ENCODE assay signal across 7 cellular contexts in genomic region chr1:2296211-2296610, GRCh38.
DNase-seq lines count a peak whose midpoint lies in the region; ATAC-seq, FAIRE-seq and TF ChIP-seq lines count a peak whose summit lies in the region.
"Not testable (repeated sequence)": the region's sequence is repeated elsewhere in the genome, so short reads cannot be mapped to it uniquely, and the experiment has no call there.

No MANE protein-coding gene starts in this region.

- POLR2A ChIA-PET in CD8-positive, alpha-beta memory T cell (lab: Charles Lee); activated CD8-positive, alpha-beta T cell treated with anti-CD3 and anti-CD28 coated beads, Interleukin-2, amount 10 ng/mL, durations not matched to agents 7 days and 5 days (lab: Charles Lee); H1 (lab: Charles Lee; ENCODE audit: partially characterized antibody): not testable (repeated sequence)

- not testable (repeated sequence) for H3K23me2 ChIP-seq in H1 (ENCODE audit: low read depth, low read length)

- not testable (repeated sequence) for H3K18ac ChIP-seq in H1 (ENCODE audit: extremely low read depth, low read length)

- TF ChIP-seq RAD21 in H1 (IDR thresholded peaks at IDR 0.05 in 1 of 2, conservative IDR thresholded peaks at IDR 0.05 in 1 of 2; ENCODE audit: low read depth in 2 of 2, low read length in 2 of 2), result not testable (repeated sequence)

- DNase-seq in CD8-positive, alpha-beta memory T cell; activated CD8-positive, alpha-beta T cell treated with anti-CD3 and anti-CD28 coated beads, Interleukin-2, amount 10 ng/mL, durations not matched to agents 7 days and 5 days; activated naive CD4-positive, alpha-beta T cell treated with anti-CD3 and anti-CD28 coated beads, Interleukin-2, amount 50 U/mL, for 72 hours (ENCODE audit: low spot score in 2 of 2); H1 (ENCODE audit: low read depth in 1 of 2, low spot score in 2 of 2); smooth muscle cell (lab: John Stamatoyannopoulos, UW; ENCODE audit: unreplicated experiment): not testable (repeated sequence)

- H3K27me3 Mint-ChIP-seq in CD8-positive, alpha-beta memory T cell; T-helper 1 cell treated with Interleukin-12 subunit alpha and Interleukin-12 subunit beta and Interleukin-4 antibody, amounts not matched to agents 30 μg/mL and 1 μg/mL, for 36 hours (ENCODE audit: low read depth); activated CD8-positive, alpha-beta T cell treated with anti-CD3 and anti-CD28 coated beads, Interleukin-2, amount 10 ng/mL, durations not matched to agents 7 days and 5 days (ENCODE audit: low read depth): not testable (repeated sequence)

- not testable (repeated sequence) for TF ChIP-seq EP300 in H1 (IDR thresholded peaks at IDR 0.05; ENCODE audit: borderline replicate concordance in 1 of 2, low read depth in 2 of 2, low read length in 2 of 2)

- H3K4ac ChIP-seq in H1 (replicated peaks; ENCODE audit: insufficient read length, low read depth, low read length), result not testable (repeated sequence)

- not testable (repeated sequence) for H2AFZ ChIP-seq in H1 (ENCODE audit: low read length); smooth muscle cell (ENCODE audit: low read depth)

- H2BK12ac ChIP-seq in H1 (ENCODE audit: low read depth, low read length), result not testable (repeated sequence)

- H2AK5ac ChIP-seq in H1 (ENCODE audit: low read depth, low read length), result not testable (repeated sequence)

- H4K91ac ChIP-seq in H1 (replicated peaks; ENCODE audit: insufficient read length, low read length), result not testable (repeated sequence)

- not testable (repeated sequence) for H3K9me3 ChIP-seq in CD8-positive, alpha-beta memory T cell (ENCODE audit: low read length); H1 (ENCODE audit: insufficient read depth in 2 of 2, low read depth in 1 of 2, low read length in 1 of 2); mesodermal cell (ENCODE audit: control insufficient read depth, low read length); smooth muscle cell (replicated peaks; ENCODE audit: low read depth)

- not testable (repeated sequence) for H3K14ac ChIP-seq in H1 (ENCODE audit: insufficient read length)

- not testable (repeated sequence) for H3K4me2 ChIP-seq in H1 (ENCODE audit: insufficient read depth in 1 of 2, low read depth in 2 of 2, low read length in 2 of 2); smooth muscle cell

- peaks cover 97% of the 10 kb centered on the region for H3K4me1 ChIP-seq in CD8-positive, alpha-beta memory T cell (ENCODE audit: insufficient read depth, low read length)
- not testable (repeated sequence) for H3K4me1 ChIP-seq in H1 (replicated peaks in 1 of 4; ENCODE audit: control insufficient read depth in 3 of 4, insufficient read depth in 4 of 4, low read length in 3 of 4); smooth muscle cell (ENCODE audit: low read depth)
- H3K4me1 ChIP-seq in mesodermal cell (ENCODE audit: control insufficient read depth, insufficient read depth, low read length, poor library complexity, severe bottlenecking), result peaks cover 12% of the 10 kb centered on the region

- H3K9ac ChIP-seq in H1 (replicated peaks in 1 of 4; ENCODE audit: extremely low read depth in 1 of 4, low read depth in 3 of 4, low read length in 3 of 4); smooth muscle cell (ENCODE audit: low read depth): not testable (repeated sequence)

- H4K20me1 ChIP-seq in H1 (replicated peaks in 1 of 2; ENCODE audit: control insufficient read depth in 1 of 2, insufficient read depth in 2 of 2, low read length in 2 of 2), result peaks cover 34 to 53% of the 10 kb centered on the region in 2 experiments
- H4K20me1 ChIP-seq in smooth muscle cell (ENCODE audit: low read depth), result peaks cover 100% of the 10 kb centered on the region

- not testable (repeated sequence) for H3K27ac ChIP-seq in CD8-positive, alpha-beta memory T cell (ENCODE audit: low read depth, low read length); H1 (ENCODE audit: low read depth, low read length)
- peak overlapping the region; percentile 29 for H3K27ac ChIP-seq in mesodermal cell (ENCODE audit: low read depth, low read length, severe bottlenecking)
- peak overlapping the region; percentile 60 for H3K27ac ChIP-seq in smooth muscle cell (ENCODE audit: low read depth)

- H4K5ac ChIP-seq in H1 (ENCODE audit: insufficient read length, low read depth, low read length), result not testable (repeated sequence)

- H3K36me3 Mint-ChIP-seq in CD8-positive, alpha-beta memory T cell, result peaks cover 0 to 17% (median 1%) of the 10 kb centered on the region in 3 donors
- H3K36me3 Mint-ChIP-seq in T-helper 1 cell treated with Interleukin-12 subunit alpha and Interleukin-12 subunit beta and Interleukin-4 antibody, amounts not matched to agents 30 μg/mL and 1 μg/mL, for 36 hours (ENCODE audit: low read depth); activated naive CD4-positive, alpha-beta T cell treated with anti-CD3 and anti-CD28 coated beads, Interleukin-2, amount 50 U/mL, for 72 hours: not testable (repeated sequence)
- peaks cover 22% of the 10 kb centered on the region for H3K36me3 Mint-ChIP-seq in activated CD8-positive, alpha-beta T cell treated with anti-CD3 and anti-CD28 coated beads, Interleukin-2, amount 10 ng/mL, durations not matched to agents 7 days and 5 days (ENCODE audit: low read depth)

- not testable (repeated sequence) for FAIRE-seq in H1 (lab: Jason Lieb, UNC)

- not testable (repeated sequence) for H3K9me3 Mint-ChIP-seq in CD8-positive, alpha-beta memory T cell; T-helper 1 cell treated with Interleukin-12 subunit alpha and Interleukin-12 subunit beta and Interleukin-4 antibody, amounts not matched to agents 30 μg/mL and 1 μg/mL, for 36 hours; activated CD8-positive, alpha-beta T cell treated with anti-CD3 and anti-CD28 coated beads, Interleukin-2, amount 10 ng/mL, durations not matched to agents 7 days and 5 days (ENCODE audit: insufficient read depth); activated naive CD4-positive, alpha-beta T cell treated with anti-CD3 and anti-CD28 coated beads, Interleukin-2, amount 50 U/mL, for 72 hours

- not testable (repeated sequence) for H2BK20ac ChIP-seq in H1 (ENCODE audit: low read length)

- H4K8ac ChIP-seq in H1 (ENCODE audit: extremely low read depth, insufficient read depth, low read length), result peak overlapping the region; percentile 11; the same call in 1 of the 2 replicates

- WGBS in H1 (ENCODE audit: extremely low coverage in 1 of 2, insufficient coverage in 1 of 2, insufficient read length in 1 of 2, insufficient replicate concordance in 2 of 2, low coverage in 1 of 2, low lambda C conversion rate in 2 of 2, missing lambda C conversion rate in 1 of 2), 2 experiments, result 88% methylated on average over 9 of the region's 9 CpGs; no CpG with 5 or more reads in 1 of the 2 experiments
- WGBS in mesodermal cell (ENCODE audit: insufficient coverage in 2 of 2), 2 experiments, result 87 to 93% methylated on average over 4 to 9 of the region's 9 CpGs
- WGBS in smooth muscle cell (ENCODE audit: low lambda C conversion rate), result 65% methylated on average over 9 of the region's 9 CpGs

- H3K27ac Mint-ChIP-seq in CD8-positive, alpha-beta memory T cell, result peak overlapping the region; percentile 54 to 94 (median 72)
- H3K27ac Mint-ChIP-seq in T-helper 1 cell treated with Interleukin-12 subunit alpha and Interleukin-12 subunit beta and Interleukin-4 antibody, amounts not matched to agents 30 μg/mL and 1 μg/mL, for 36 hours, result peak overlapping the region; percentile 55
- H3K27ac Mint-ChIP-seq in activated CD8-positive, alpha-beta T cell treated with anti-CD3 and anti-CD28 coated beads, Interleukin-2, amount 10 ng/mL, durations not matched to agents 7 days and 5 days, result peak overlapping the region; percentile 52
- H3K27ac Mint-ChIP-seq in activated naive CD4-positive, alpha-beta T cell treated with anti-CD3 and anti-CD28 coated beads, Interleukin-2, amount 50 U/mL, for 72 hours, result peak overlapping the region; percentile 64 to 72

- peak overlapping the region in 3 of 7 donors; percentile 12 to 67 (median 13) for H3K4me3 Mint-ChIP-seq in CD8-positive, alpha-beta memory T cell
- H3K4me3 Mint-ChIP-seq in T-helper 1 cell treated with Interleukin-12 subunit alpha and Interleukin-12 subunit beta and Interleukin-4 antibody, amounts not matched to agents 30 μg/mL and 1 μg/mL, for 36 hours, result peak overlapping the region; percentile 10
- H3K4me3 Mint-ChIP-seq in activated CD8-positive, alpha-beta T cell treated with anti-CD3 and anti-CD28 coated beads, Interleukin-2, amount 10 ng/mL, durations not matched to agents 7 days and 5 days, result not testable (repeated sequence)

- TF ChIP-seq CTCF in H1 (IDR thresholded peaks at IDR 0.05; ENCODE audit: control extremely low read depth in 1 of 3, insufficient read depth in 1 of 3, low read depth in 1 of 3, low read length in 3 of 3); smooth muscle cell (IDR thresholded peaks at IDR 0.05; ENCODE audit: borderline replicate concordance, insufficient read depth, poor library complexity, severe bottlenecking): not testable (repeated sequence)

- not testable (repeated sequence) for H3K23ac ChIP-seq in H1 (ENCODE audit: insufficient read length)

- ATAC-seq in activated CD8-positive, alpha-beta T cell treated with anti-CD3 and anti-CD28 coated beads, Interleukin-2, amount 10 ng/mL, durations not matched to agents 7 days and 5 days; activated naive CD4-positive, alpha-beta T cell treated with anti-CD3 and anti-CD28 coated beads, Interleukin-2, amount 50 U/mL, for 72 hours: not testable (repeated sequence)

- peak overlapping the region; percentile 68; the same call in 1 of the 2 replicates for H2BK5ac ChIP-seq in H1 (ENCODE audit: low read depth, low read length)

- H2BK15ac ChIP-seq in H1 (ENCODE audit: low read length), result not testable (repeated sequence)

- not testable (repeated sequence) for TF ChIP-seq POLR2A in H1 (IDR thresholded peaks at IDR 0.05; ENCODE audit: control extremely low read depth in 1 of 2, low read depth in 2 of 2, low read length in 2 of 2)

- H3K4me3 ChIP-seq in CD8-positive, alpha-beta memory T cell (ENCODE audit: low read length); H1 (ENCODE audit: extremely low read depth in 1 of 4, insufficient read depth in 2 of 4, low read depth in 3 of 4, low read length in 4 of 4); mesodermal cell (ENCODE audit: extremely low read depth, insufficient read depth, low read length, poor library complexity, severe bottlenecking); smooth muscle cell: not testable (repeated sequence)

- not testable (repeated sequence) for H3K27me3 ChIP-seq in CD8-positive, alpha-beta memory T cell (ENCODE audit: insufficient read depth, low read length, poor library complexity, severe bottlenecking); H1 (replicated peaks in 1 of 4; ENCODE audit: control insufficient read depth in 3 of 4, extremely low read depth in 1 of 4, insufficient read depth in 3 of 4, low read length in 3 of 4); smooth muscle cell (ENCODE audit: low read depth)

- H3K79me2 ChIP-seq in H1 (ENCODE audit: control insufficient read depth in 1 of 2, insufficient read depth in 2 of 2, low read length in 2 of 2), result peaks cover 14 to 99% of the 10 kb centered on the region in 2 experiments; a peak in 3 of 4 replicates
- H3K79me2 ChIP-seq in smooth muscle cell (ENCODE audit: low read depth), result peaks cover 100% of the 10 kb centered on the region

- not testable (repeated sequence) for H2BK120ac ChIP-seq in H1 (replicated peaks; ENCODE audit: low read depth, low read length)

- H3K56ac ChIP-seq in H1 (replicated peaks; ENCODE audit: insufficient read length, low read depth, low read length), result not testable (repeated sequence)

- H3F3A ChIP-seq in smooth muscle cell (ENCODE audit: low read depth), result not testable (repeated sequence)

- peaks cover 49 to 89% (median 68%) of the 10 kb centered on the region in 3 donors for H3K4me1 Mint-ChIP-seq in CD8-positive, alpha-beta memory T cell
- peaks cover 41% of the 10 kb centered on the region for H3K4me1 Mint-ChIP-seq in T-helper 1 cell treated with Interleukin-12 subunit alpha and Interleukin-12 subunit beta and Interleukin-4 antibody, amounts not matched to agents 30 μg/mL and 1 μg/mL, for 36 hours (ENCODE audit: low read depth)
- H3K4me1 Mint-ChIP-seq in activated CD8-positive, alpha-beta T cell treated with anti-CD3 and anti-CD28 coated beads, Interleukin-2, amount 10 ng/mL, durations not matched to agents 7 days and 5 days (ENCODE audit: low read depth), result peaks cover 85% of the 10 kb centered on the region

- peaks cover 46% of the 10 kb centered on the region for H3K79me1 ChIP-seq in H1 (ENCODE audit: low read depth, low read length)

- not testable (repeated sequence) for H3K36me3 ChIP-seq in CD8-positive, alpha-beta memory T cell (ENCODE audit: insufficient read depth, low read length); H1 (ENCODE audit: control insufficient read depth in 2 of 4, insufficient read depth in 4 of 4, low read length in 3 of 4); smooth muscle cell (ENCODE audit: low read depth)
- H3K36me3 ChIP-seq in mesodermal cell (ENCODE audit: control insufficient read depth, insufficient read depth, low read length), result peaks cover 58% of the 10 kb centered on the region

- CTCF ChIA-PET in CD8-positive, alpha-beta memory T cell (lab: Charles Lee); activated CD8-positive, alpha-beta T cell treated with anti-CD3 and anti-CD28 coated beads, Interleukin-2, amount 10 ng/mL, durations not matched to agents 7 days and 5 days (lab: Charles Lee): not testable (repeated sequence)
- CTCF ChIA-PET in H1 (lab: Charles Lee; ENCODE audit: partially characterized antibody), result interaction anchor here (0.9 to 1.6 kb wide), 3 partner anchors 11 to 101 kb away, joined by 3 to 5 read pairs (median 4); partner anchors contain the start of gene FAAP20
